In genomic region chr1:46301406-46302090, GRCh38 we compare ENCODE assay signal across 8 cellular contexts. TPM values are rescaled to one million over a fixed set of nuclear protein-coding genes. Genes with fewer than 3 reads are reported as not detected.
A peak's percentile ranks its signal among the peaks of the same experiment; 100 is the strongest.
DNase-seq lines count a peak whose midpoint lies in the region; ATAC-seq, FAIRE-seq and TF ChIP-seq lines count a peak whose summit lies in the region.

No MANE protein-coding gene starts in this region.

- H3K36me3 ChIP-seq in RWPE2 (ENCODE audit: low read depth) (peaks cover 33% of the 10 kb centered on the region), HepG2 (replicated peaks in 1 of 2; ENCODE audit: control insufficient read depth in 1 of 2, insufficient read depth in 2 of 2, low read length in 2 of 2) (peaks cover 8 to 23% of the 10 kb centered on the region in 2 experiments)

- H3K9ac ChIP-seq in HepG2 (ENCODE audit: insufficient read depth, low read depth, low read length): peak overlapping the region; percentile 99

- TF ChIP-seq CTCF in AG09319 (IDR thresholded peaks at IDR 0.05; ENCODE audit: low read depth, low read length) (no peak), RWPE2 (IDR thresholded peaks at IDR 0.05; ENCODE audit: poor library complexity, severe bottlenecking) (no peak), HepG2 (CRISPR knock-in tag; IDR thresholded peaks at IDR 0.05) (no peak)

- peaks cover 34% of the 10 kb centered on the region for H3K4me1 Mint-ChIP-seq in stimulated activated effector memory CD8-positive, alpha-beta T cell treated with anti-CD3 and anti-CD28 coated beads, Interleukin-12 subunit alpha, Interleukin-12 subunit beta, amount 100 ng/mL, for 72 hours

- BruUV-seq in HepG2 (replicated peaks; lab: Mats Ljungman, UMichigan): no TSS peak

- H3K36me3 Mint-ChIP-seq in stimulated activated effector memory CD8-positive, alpha-beta T cell treated with anti-CD3 and anti-CD28 coated beads, Interleukin-12 subunit alpha, Interleukin-12 subunit beta, amount 100 ng/mL, for 72 hours: peaks cover 74% of the 10 kb centered on the region

- no peaks in the 10 kb centered on the region for H3K27me3 ChIP-seq in RWPE2 (ENCODE audit: insufficient read depth, poor library complexity, severe bottlenecking)
- peaks cover 0 to 4% of the 10 kb centered on the region in 2 experiments; a peak in 1 of 5 replicates for H3K27me3 ChIP-seq in HepG2 (ENCODE audit: control insufficient read depth in 1 of 2, insufficient read depth in 2 of 2, low read length in 2 of 2)

- DNase-seq in AG09319 (ENCODE audit: extremely low read depth, low read depth): peak; percentile 19
- DNase-seq in RWPE2 (ENCODE audit: low spot score): no peak
- peak; percentile 22 for DNase-seq in HepG2 (ENCODE audit: low spot score)
- DNase-seq in stimulated activated effector memory CD8-positive, alpha-beta T cell treated with anti-CD3 and anti-CD28 coated beads, Interleukin-12 subunit alpha, Interleukin-12 subunit beta, amount 100 ng/mL, for 72 hours (ENCODE audit: low spot score in 2 of 2): peak in 1 of 2 donors; percentile 7
- DNase-seq in germinal center (ENCODE audit: low spot score): no peak
- DNase-seq in NCI-H446 treated with DMSO at 0.1 percent for 48 hours (lab: John Stamatoyannopoulos, UW): no peak

- H3K4me2 ChIP-seq in HepG2 (ENCODE audit: low read depth, low read length): peak overlapping the region; percentile 89

- TF ChIP-seq RAD21 in HepG2 (CRISPR knock-in tag; IDR thresholded peaks at IDR 0.05): no peak

- peak overlapping the region; percentile 80 for H3K27ac ChIP-seq in RWPE2 (ENCODE audit: poor library complexity, severe bottlenecking)
- peak overlapping the region; percentile 98 for H3K27ac ChIP-seq in cingulate gyrus (ENCODE audit: low read depth, low read length)
- peak overlapping the region; percentile 96 for H3K27ac ChIP-seq in HepG2 (ENCODE audit: extremely low read length, insufficient read depth, low read length)

- peaks cover 3% of the 10 kb centered on the region for H3K4me1 ChIP-seq in RWPE2 (ENCODE audit: insufficient read depth, poor library complexity, severe bottlenecking)
- peaks cover 35% of the 10 kb centered on the region for H3K4me1 ChIP-seq in HepG2 (ENCODE audit: insufficient read depth, low read length)

- TF ChIP-seq POLR2A in HepG2 (IDR thresholded peaks at IDR 0.05; ENCODE audit: insufficient read depth in 1 of 2, low read depth in 2 of 2, low read length in 2 of 2): peak in 1 of 2 experiments; percentile 19; a peak in 1 of 4 replicates

- POLR2A ChIA-PET in HepG2 (lab: Yijun Ruan, JAX): no interaction called here

- no peaks in the 10 kb centered on the region for H3K9me3 Mint-ChIP-seq in stimulated activated effector memory CD8-positive, alpha-beta T cell treated with anti-CD3 and anti-CD28 coated beads, Interleukin-12 subunit alpha, Interleukin-12 subunit beta, amount 100 ng/mL, for 72 hours

- H3K4me3 ChIP-seq in RWPE2 (ENCODE audit: severe bottlenecking): peak overlapping the region; percentile 58
- H3K4me3 ChIP-seq in HepG2 (replicated peaks in 1 of 3; ENCODE audit: insufficient read depth in 1 of 3, low read depth in 2 of 3, low read length in 3 of 3): peak overlapping the region; percentile 93 to 100 (median 96)

- in situ Hi-C loops in HepG2 (cut with HindIII; ENCODE audit: extremely low pct_ligation_motif_present, low pct_unique_long_range_greater_than_20kb): no loop called here

- peak overlapping the region; percentile 94 for H3K4me3 Mint-ChIP-seq in stimulated activated effector memory CD8-positive, alpha-beta T cell treated with anti-CD3 and anti-CD28 coated beads, Interleukin-12 subunit alpha, Interleukin-12 subunit beta, amount 100 ng/mL, for 72 hours

- ATAC-seq in GM21529 (IDR thresholded peaks at IDR 0.05; ENCODE audit: unreplicated experiment): peak; percentile 2
- ATAC-seq in RWPE2 (ENCODE audit: low read depth): peak; percentile 15
- ATAC-seq in HepG2: peak; percentile 28
- peak; percentile 8 for ATAC-seq in stimulated activated effector memory CD8-positive, alpha-beta T cell treated with anti-CD3 and anti-CD28 coated beads, Interleukin-12 subunit alpha, Interleukin-12 subunit beta, amount 100 ng/mL, for 72 hours

- H2AFZ ChIP-seq in HepG2 (ENCODE audit: low read length): no peak overlapping the region

- H3K27ac Mint-ChIP-seq in stimulated activated effector memory CD8-positive, alpha-beta T cell treated with anti-CD3 and anti-CD28 coated beads, Interleukin-12 subunit alpha, Interleukin-12 subunit beta, amount 100 ng/mL, for 72 hours: peak overlapping the region; percentile 100

- WGBS in HepG2 (ENCODE audit: low lambda C conversion rate): under 1% methylated on average over 26 of the region's 35 CpGs

- intact Hi-C loops in HepG2 (cut with micrococcal nuclease; ENCODE audit: unreplicated experiment): loop anchor here (2.0 to 5.0 kb wide), 2 partner anchors 39 to 54 kb away; partner anchors contain the start of genes NSUN4 and RAD54L

- TF ChIP-seq EP300 in HepG2 (IDR thresholded peaks at IDR 0.05; ENCODE audit: low read depth in 2 of 2, low read length in 2 of 2) (no peak), HepG2 (CRISPR knock-in tag; IDR thresholded peaks at IDR 0.05; ENCODE audit: borderline replicate concordance) (no peak)

- peaks cover 15% of the 10 kb centered on the region for H4K20me1 ChIP-seq in HepG2 (ENCODE audit: insufficient read depth, low read length)

- FAIRE-seq in HepG2 (lab: Jason Lieb, UNC): no peak

- peaks cover 81% of the 10 kb centered on the region for H3K79me2 ChIP-seq in HepG2 (ENCODE audit: insufficient read depth, low read length)

- H3K9me3 ChIP-seq in RWPE2 (ENCODE audit: severe bottlenecking) (no peaks in the 10 kb centered on the region), HepG2 (ENCODE audit: low read length) (no peaks in the 10 kb centered on the region)

- CTCF ChIA-PET in HepG2 (lab: Yijun Ruan, JAX; ENCODE audit: low intra/inter-chr PET ratio, low total read pairs): interaction anchor here (1.2 kb wide), 1 partner anchor 47 kb away, joined by 3 read pairs; no protein-coding TSS in a partner anchor

RNA-seq across cellular contexts. Expression of gene LRRC41, which starts 1.9 kb away (rescaled TPM):
- 51.9 and 53.6 TPM in 2 replicates for total RNA-seq in HepG2 (2016; rRNA removed; fragmentation: Illumina TruSeq; extraction: Trizol)
- total RNA-seq in HepG2 (2016; cell fraction: cytosol; rRNA removed; fragmentation: Illumina TruSeq; extraction: Trizol; ENCODE audit: low read depth): 8.7 and 10.1 TPM in 2 replicates
- 44.9 and 54.0 TPM in 2 replicates for total RNA-seq in HepG2 (2016; cell fraction: insoluble cytoplasmic fraction; rRNA removed; fragmentation: Illumina TruSeq; extraction: Trizol)
- 22.7 and 23.9 TPM in 2 replicates for total RNA-seq in HepG2 (2016; cell fraction: membrane; rRNA removed; fragmentation: Illumina TruSeq; extraction: Trizol)
- 37.9 and 43.3 TPM in 2 replicates for total RNA-seq in HepG2 (2016; cell fraction: nucleus; rRNA removed; fragmentation: Illumina TruSeq; extraction: Trizol)
- polyA plus RNA-seq in HepG2 (2011; rRNA removed): 48.1 and 64.1 TPM in 2 replicates
- 44.5 and 50.8 TPM in 2 replicates for polyA plus RNA-seq in HepG2 (2011; cell fraction: cytosol; rRNA removed)
- polyA plus RNA-seq in HepG2 (2011; cell fraction: nucleus; rRNA removed): 63.0 and 69.0 TPM in 2 replicates
- polyA plus RNA-seq in HepG2 (2012): 28.1 and 28.9 TPM in 2 replicates
- 5.9 and 6.3 TPM in 2 replicates for polyA plus RNA-seq in HepG2 (2016; cell fraction: cytosol; fragmentation: Illumina TruSeq; extraction: Trizol; ENCODE audit: low read depth)
- polyA plus RNA-seq in HepG2 (2016; cell fraction: insoluble cytoplasmic fraction; fragmentation: Illumina TruSeq; extraction: Trizol; ENCODE audit: low read depth): 40.8 and 53.0 TPM in 2 replicates
- 13.1 and 15.2 TPM in 2 replicates for polyA plus RNA-seq in HepG2 (2016; cell fraction: membrane; fragmentation: Illumina TruSeq; extraction: Trizol; ENCODE audit: low read depth)
- polyA plus RNA-seq in HepG2 (2016; cell fraction: nucleus; fragmentation: Illumina TruSeq; extraction: Trizol; ENCODE audit: insufficient read depth, low read depth): 60.2 and 64.7 TPM in 2 replicates
- polyA minus RNA-seq in HepG2 (2011; rRNA and poly(A)+ RNA removed; ENCODE audit: low replicate concordance): 54.6 and 133 TPM in 2 replicates
- 44.0 and 45.3 TPM in 2 replicates for polyA minus RNA-seq in HepG2 (2011; cell fraction: cytosol; rRNA and poly(A)+ RNA removed)
- 36.3 and 42.6 TPM in 2 replicates for polyA minus RNA-seq in HepG2 (2011; cell fraction: nucleus; rRNA and poly(A)+ RNA removed)

RNA-seq across cellular contexts. Expression of gene UQCRH, which starts 1.9 kb away (rescaled TPM):
- total RNA-seq in HepG2 (2016; rRNA removed; fragmentation: Illumina TruSeq; extraction: Trizol): 556 and 776 TPM in 2 replicates
- total RNA-seq in HepG2 (2016; cell fraction: cytosol; rRNA removed; fragmentation: Illumina TruSeq; extraction: Trizol; ENCODE audit: low read depth): 326 and 342 TPM in 2 replicates
- 557 and 814 TPM in 2 replicates for total RNA-seq in HepG2 (2016; cell fraction: insoluble cytoplasmic fraction; rRNA removed; fragmentation: Illumina TruSeq; extraction: Trizol)
- total RNA-seq in HepG2 (2016; cell fraction: membrane; rRNA removed; fragmentation: Illumina TruSeq; extraction: Trizol): 684 and 739 TPM in 2 replicates
- 202 and 207 TPM in 2 replicates for total RNA-seq in HepG2 (2016; cell fraction: nucleus; rRNA removed; fragmentation: Illumina TruSeq; extraction: Trizol)
- 389 and 548 TPM in 2 replicates for polyA plus RNA-seq in HepG2 (2011; rRNA removed)
- polyA plus RNA-seq in HepG2 (2011; cell fraction: cytosol; rRNA removed): 498 and 858 TPM in 2 replicates
- 97.1 and 129 TPM in 2 replicates for polyA plus RNA-seq in HepG2 (2011; cell fraction: nucleus; rRNA removed)
- 542 and 600 TPM in 2 replicates for polyA plus RNA-seq in HepG2 (2012)
- 372 and 389 TPM in 2 replicates for polyA plus RNA-seq in HepG2 (2016; cell fraction: cytosol; fragmentation: Illumina TruSeq; extraction: Trizol; ENCODE audit: low read depth)
- 673 and 752 TPM in 2 replicates for polyA plus RNA-seq in HepG2 (2016; cell fraction: insoluble cytoplasmic fraction; fragmentation: Illumina TruSeq; extraction: Trizol; ENCODE audit: low read depth)
- 615 and 634 TPM in 2 replicates for polyA plus RNA-seq in HepG2 (2016; cell fraction: membrane; fragmentation: Illumina TruSeq; extraction: Trizol; ENCODE audit: low read depth)
- polyA plus RNA-seq in HepG2 (2016; cell fraction: nucleus; fragmentation: Illumina TruSeq; extraction: Trizol; ENCODE audit: insufficient read depth, low read depth): 308 and 323 TPM in 2 replicates
- polyA minus RNA-seq in HepG2 (2011; rRNA and poly(A)+ RNA removed; ENCODE audit: low replicate concordance): 40.3 and 86.2 TPM in 2 replicates
- 75.1 and 87.3 TPM in 2 replicates for polyA minus RNA-seq in HepG2 (2011; cell fraction: cytosol; rRNA and poly(A)+ RNA removed)
- 50.6 and 82.3 TPM in 2 replicates for polyA minus RNA-seq in HepG2 (2011; cell fraction: nucleus; rRNA and poly(A)+ RNA removed)

RNA-seq across cellular contexts. Expression of gene NSUN4, which starts 39.1 kb away (rescaled TPM):
- 23.5 and 27.1 TPM in 2 replicates for total RNA-seq in HepG2 (2016; rRNA removed; fragmentation: Illumina TruSeq; extraction: Trizol)
- total RNA-seq in HepG2 (2016; cell fraction: cytosol; rRNA removed; fragmentation: Illumina TruSeq; extraction: Trizol; ENCODE audit: low read depth): 1.7 and 2.5 TPM in 2 replicates
- total RNA-seq in HepG2 (2016; cell fraction: insoluble cytoplasmic fraction; rRNA removed; fragmentation: Illumina TruSeq; extraction: Trizol): 22.9 and 26.3 TPM in 2 replicates
- total RNA-seq in HepG2 (2016; cell fraction: membrane; rRNA removed; fragmentation: Illumina TruSeq; extraction: Trizol): 6.1 and 6.8 TPM in 2 replicates
- total RNA-seq in HepG2 (2016; cell fraction: nucleus; rRNA removed; fragmentation: Illumina TruSeq; extraction: Trizol): 15.4 and 15.9 TPM in 2 replicates
- polyA plus RNA-seq in HepG2 (2011; rRNA removed): 21.5 and 24.0 TPM in 2 replicates
- polyA plus RNA-seq in HepG2 (2011; cell fraction: cytosol; rRNA removed): 27.6 and 30.4 TPM in 2 replicates
- 14.3 and 18.3 TPM in 2 replicates for polyA plus RNA-seq in HepG2 (2011; cell fraction: nucleus; rRNA removed)
- 15.8 and 20.3 TPM in 2 replicates for polyA plus RNA-seq in HepG2 (2012)
- 1.5 and 1.8 TPM in 2 replicates for polyA plus RNA-seq in HepG2 (2016; cell fraction: cytosol; fragmentation: Illumina TruSeq; extraction: Trizol; ENCODE audit: low read depth)
- 18.9 and 21.3 TPM in 2 replicates for polyA plus RNA-seq in HepG2 (2016; cell fraction: insoluble cytoplasmic fraction; fragmentation: Illumina TruSeq; extraction: Trizol; ENCODE audit: low read depth)
- 3.4 and 4.0 TPM in 2 replicates for polyA plus RNA-seq in HepG2 (2016; cell fraction: membrane; fragmentation: Illumina TruSeq; extraction: Trizol; ENCODE audit: low read depth)
- polyA plus RNA-seq in HepG2 (2016; cell fraction: nucleus; fragmentation: Illumina TruSeq; extraction: Trizol; ENCODE audit: insufficient read depth, low read depth): 14.9 and 17.2 TPM in 2 replicates
- polyA minus RNA-seq in HepG2 (2011; rRNA and poly(A)+ RNA removed; ENCODE audit: low replicate concordance): 146 and 163 TPM in 2 replicates
- polyA minus RNA-seq in HepG2 (2011; cell fraction: cytosol; rRNA and poly(A)+ RNA removed): 15.6 and 17.8 TPM in 2 replicates
- 21.8 and 25.9 TPM in 2 replicates for polyA minus RNA-seq in HepG2 (2011; cell fraction: nucleus; rRNA and poly(A)+ RNA removed)

RNA-seq across cellular contexts. Expression of gene RAD54L, which starts 54.0 kb away (rescaled TPM):
- 30.0 and 30.1 TPM in 2 replicates for total RNA-seq in HepG2 (2016; rRNA removed; fragmentation: Illumina TruSeq; extraction: Trizol)
- 6.0 and 6.4 TPM in 2 replicates for total RNA-seq in HepG2 (2016; cell fraction: cytosol; rRNA removed; fragmentation: Illumina TruSeq; extraction: Trizol; ENCODE audit: low read depth)
- 25.4 and 26.8 TPM in 2 replicates for total RNA-seq in HepG2 (2016; cell fraction: insoluble cytoplasmic fraction; rRNA removed; fragmentation: Illumina TruSeq; extraction: Trizol)
- 16.3 and 17.5 TPM in 2 replicates for total RNA-seq in HepG2 (2016; cell fraction: membrane; rRNA removed; fragmentation: Illumina TruSeq; extraction: Trizol)
- 30.2 and 34.5 TPM in 2 replicates for total RNA-seq in HepG2 (2016; cell fraction: nucleus; rRNA removed; fragmentation: Illumina TruSeq; extraction: Trizol)
- polyA plus RNA-seq in HepG2 (2011; rRNA removed): 8.1 and 10.2 TPM in 2 replicates
- polyA plus RNA-seq in HepG2 (2011; cell fraction: cytosol; rRNA removed): 3.9 and 7.1 TPM in 2 replicates
- polyA plus RNA-seq in HepG2 (2011; cell fraction: nucleus; rRNA removed): 30.4 and 45.7 TPM in 2 replicates
- 4.8 and 8.9 TPM in 2 replicates for polyA plus RNA-seq in HepG2 (2012)
- polyA plus RNA-seq in HepG2 (2016; cell fraction: cytosol; fragmentation: Illumina TruSeq; extraction: Trizol; ENCODE audit: low read depth): 3.8 TPM in 2 replicates
- polyA plus RNA-seq in HepG2 (2016; cell fraction: insoluble cytoplasmic fraction; fragmentation: Illumina TruSeq; extraction: Trizol; ENCODE audit: low read depth): 26.5 and 31.7 TPM in 2 replicates
- polyA plus RNA-seq in HepG2 (2016; cell fraction: membrane; fragmentation: Illumina TruSeq; extraction: Trizol; ENCODE audit: low read depth): 6.5 and 9.4 TPM in 2 replicates
- 84.2 and 90.7 TPM in 2 replicates for polyA plus RNA-seq in HepG2 (2016; cell fraction: nucleus; fragmentation: Illumina TruSeq; extraction: Trizol; ENCODE audit: insufficient read depth, low read depth)
- 10.8 and 28.0 TPM in 2 replicates for polyA minus RNA-seq in HepG2 (2011; rRNA and poly(A)+ RNA removed; ENCODE audit: low replicate concordance)
- 5.3 and 6.1 TPM in 2 replicates for polyA minus RNA-seq in HepG2 (2011; cell fraction: cytosol; rRNA and poly(A)+ RNA removed)
- polyA minus RNA-seq in HepG2 (2011; cell fraction: nucleus; rRNA and poly(A)+ RNA removed): 8.3 and 15.1 TPM in 2 replicates

Comparison
In these comparisons a context has a peak if more than half of its experiments do, and no peak if none do; other contexts are left out.
1. DNase-seq: peak in AG09319 (single experiment) and HepG2 (single experiment); none in RWPE2 (single experiment), germinal center (single experiment) and NCI-H446 treated with DMSO at 0.1 percent for 48 hours (single experiment).
2. Peak in every context shown above with its lines, with median percentiles within 50 percentile points of each other: ATAC-seq and H3K27ac ChIP-seq.